Comparison of ENCODE assay signal across 1 cellular context in genomic region chr15:69026355-69026754, GRCh38.
TF ChIP-seq lines count a peak whose summit lies in the region.

No MANE protein-coding gene starts in this region.

TF ChIP-seq in GM23338, 12 proteins besides CTCF, POLR2A, EP300 and RAD21 (continued from another document):
- TF ChIP-seq ZNF462 (CRISPR knock-in tag; IDR thresholded peaks at IDR 0.05) (no peak), ZNF114 (CRISPR knock-in tag; IDR thresholded peaks at IDR 0.05) (no peak), JUNB (IDR thresholded peaks at IDR 0.05; ENCODE audit: unreplicated experiment) (no peak), EZH2 (IDR thresholded peaks at IDR 0.05; ENCODE audit: low read depth, unreplicated experiment) (no peak), STAT1 (IDR thresholded peaks at IDR 0.05; ENCODE audit: unreplicated experiment) (no peak), ETS1 (IDR thresholded peaks at IDR 0.05) (no peak), NANOG (IDR thresholded peaks at IDR 0.05; ENCODE audit: borderline replicate concordance) (no peak)
